ENCODE assay signal across 11 cellular contexts in the genomic region with DNA sequence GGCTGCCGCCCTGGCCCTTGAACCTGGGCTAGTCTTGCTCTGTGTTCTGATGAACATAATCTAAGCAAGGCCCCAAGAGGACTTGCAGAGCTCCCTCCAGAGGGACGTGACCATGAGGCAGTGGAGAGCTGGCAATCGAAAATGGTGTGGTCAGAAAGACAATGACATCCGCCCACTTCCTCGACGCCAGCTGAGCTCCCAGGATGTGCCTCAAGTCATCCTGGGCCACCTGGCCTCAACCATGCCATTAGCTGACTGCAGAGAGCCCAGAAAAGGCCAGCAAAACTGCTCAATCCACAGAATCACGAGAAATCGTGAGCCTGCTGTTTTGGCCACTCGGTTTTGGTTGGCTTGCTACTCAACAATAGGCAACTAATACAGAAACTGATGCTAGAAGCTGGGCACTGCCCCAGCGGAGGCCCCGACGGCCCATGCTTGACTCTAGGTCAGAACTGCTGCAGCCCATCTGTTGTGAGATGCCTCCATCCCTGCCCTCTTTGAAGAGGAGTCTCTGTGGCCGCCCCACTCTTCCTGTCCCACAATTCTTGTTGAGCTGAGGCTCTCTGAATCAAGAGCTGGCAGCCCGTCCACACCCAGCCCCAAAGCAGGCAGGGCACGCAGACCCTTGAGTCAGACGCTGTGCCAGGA. TPM values are rescaled to one million over a fixed set of nuclear protein-coding genes. Genes with fewer than 3 reads are reported as not detected.
DNase-seq lines count a peak whose midpoint lies in the region; ATAC-seq lines count a peak whose summit lies in the region.
"Had no signal": no experiment of that assay in that cellular context is flagged by ENCODE, and none has a peak within 500 bp of the region (broad histone marks: within the 10 kb centered on the region; RNA-seq: fewer than 3 reads in every experiment).

No MANE protein-coding gene starts in this region.

- no peak overlapping the region for H2AFZ ChIP-seq in mesenchymal stem cell (ENCODE audit: low read depth, low read length)

- no peak overlapping the region for H2BK120ac ChIP-seq in mesenchymal stem cell (ENCODE audit: low read depth, low read length)

- peak overlapping the region; percentile 41 for H4K91ac ChIP-seq in mesenchymal stem cell (ENCODE audit: low read length)

- H3K4me2 ChIP-seq in mesenchymal stem cell (ENCODE audit: low read length, poor library complexity, severe bottlenecking): no peak overlapping the region

- no peak overlapping the region for H3K23ac ChIP-seq in mesenchymal stem cell (ENCODE audit: low read length in 2 of 2)

- DNase-seq in mesenchymal stem cell: no peak
- no peak for DNase-seq in caudate nucleus (lab: John Stamatoyannopoulos, UW)
- DNase-seq in NK-92 (lab: John Stamatoyannopoulos, UW; ENCODE audit: unreplicated experiment): no peak
- no peak for DNase-seq in activated CD4-positive, CD25-positive, alpha-beta regulatory T cell (lab: John Stamatoyannopoulos, UW)
- DNase-seq: natural killer cell had no signal

- WGBS in mesenchymal stem cell: 95% methylated on average over 14 of the region's 16 CpGs

- H2BK15ac ChIP-seq in mesenchymal stem cell (ENCODE audit: low read depth, poor library complexity, severe bottlenecking): no peak overlapping the region

- H3K4me1 ChIP-seq in mesenchymal stem cell (ENCODE audit: control insufficient read depth, insufficient read depth, low read depth, low read length): peaks cover 30% of the 10 kb centered on the region
- H3K4me1 ChIP-seq: ascending aorta had no signal

- no peak overlapping the region for H2BK12ac ChIP-seq in mesenchymal stem cell (ENCODE audit: low read length in 2 of 2)

- H3K18ac ChIP-seq in mesenchymal stem cell (ENCODE audit: low read depth in 1 of 2, low read length in 2 of 2): no peak overlapping the region

- H3K79me1 ChIP-seq in mesenchymal stem cell (replicated peaks; ENCODE audit: low read length, poor library complexity, severe bottlenecking): peaks cover 58% of the 10 kb centered on the region

- no peak overlapping the region for H3K14ac ChIP-seq in mesenchymal stem cell (ENCODE audit: low read length in 2 of 2)

- H3K27ac ChIP-seq in mesenchymal stem cell (ENCODE audit: low read length, poor library complexity, severe bottlenecking): no peak overlapping the region
- H3K27ac ChIP-seq in caudate nucleus (ENCODE audit: low read depth, low read length): no peak overlapping the region
- H3K27ac ChIP-seq: ascending aorta, HL-60 had no signal

- H3K27me3 ChIP-seq in mesenchymal stem cell (ENCODE audit: control insufficient read depth in 1 of 2, insufficient read depth in 1 of 2, low read length in 2 of 2): no peaks in the 10 kb centered on the region
- H3K27me3 ChIP-seq: ascending aorta had no signal

- H3K36me3 ChIP-seq in mesenchymal stem cell (ENCODE audit: control insufficient read depth in 1 of 2, insufficient read depth in 2 of 2, low read depth in 1 of 2, low read length in 2 of 2): peaks cover 5 to 14% of the 10 kb centered on the region in 2 experiments

- H4K8ac ChIP-seq in mesenchymal stem cell (ENCODE audit: low read length): peak overlapping the region; percentile 48

- no peak overlapping the region for H2BK5ac ChIP-seq in mesenchymal stem cell (ENCODE audit: low read depth, low read length, poor library complexity, severe bottlenecking)

- no peak overlapping the region for H3K4me3 ChIP-seq in mesenchymal stem cell (ENCODE audit: insufficient read depth in 1 of 2, low read depth in 1 of 2, low read length in 2 of 2)
- H3K4me3 ChIP-seq: ascending aorta had no signal

- no peak overlapping the region for H3K9ac ChIP-seq in mesenchymal stem cell (ENCODE audit: low read length)

- H3K9me3 ChIP-seq in mesenchymal stem cell (ENCODE audit: control insufficient read depth, low read length): no peaks in the 10 kb centered on the region
- H3K9me3 ChIP-seq: ascending aorta had no signal

- H3K4ac ChIP-seq in mesenchymal stem cell (ENCODE audit: low read depth in 1 of 2, low read length in 2 of 2): no peak overlapping the region

- H2AK5ac ChIP-seq in mesenchymal stem cell (ENCODE audit: low read length, severe bottlenecking): no peak overlapping the region

- ATAC-seq in GM18499 (IDR thresholded peaks at IDR 0.05; ENCODE audit: insufficient read depth, unreplicated experiment) (peak; percentile 43), GM21447 (IDR thresholded peaks at IDR 0.05; ENCODE audit: unreplicated experiment) (peak; percentile 55), HG03439 (IDR thresholded peaks at IDR 0.05; ENCODE audit: unreplicated experiment) (peak; percentile 48), HG03135 (IDR thresholded peaks at IDR 0.05; ENCODE audit: unreplicated experiment) (no peak)

RNA-seq across cellular contexts. Expression of a gene that starts 53.3 kb away (rescaled TPM):
- polyA plus RNA-seq in mesenchymal stem cell (2013, experiment 1 of 2): 136 TPM
- polyA plus RNA-seq in mesenchymal stem cell (2013, experiment 2 of 2): 138 TPM
